ENCODE assay signal across 20 cellular contexts in the genomic region with DNA sequence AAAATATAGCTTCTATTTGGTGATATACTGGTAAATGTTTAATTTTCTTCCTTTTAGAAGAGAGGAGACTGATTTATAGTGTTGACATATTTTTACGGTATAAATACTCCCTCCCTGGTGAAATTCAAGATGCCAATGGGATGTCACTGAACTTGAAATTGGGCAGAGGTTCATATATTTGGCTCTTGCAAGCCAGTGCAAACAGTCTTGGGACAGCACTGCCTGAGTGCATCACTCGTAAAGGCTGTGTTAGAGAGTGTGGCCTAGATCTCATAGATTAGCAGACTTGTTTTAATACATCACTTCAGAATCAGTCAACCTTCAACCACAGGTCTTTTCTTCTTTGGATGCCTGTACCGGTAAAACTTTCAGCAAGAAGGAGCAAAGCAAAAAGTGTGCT.
DNase-seq lines count a peak whose midpoint lies in the region; ATAC-seq and TF ChIP-seq lines count a peak whose summit lies in the region.
"Had no signal": no experiment of that assay in that cellular context is flagged by ENCODE, and none has a peak within 500 bp of the region (broad histone marks: within the 10 kb centered on the region; RNA-seq: fewer than 3 reads in every experiment).

No MANE protein-coding gene starts in this region.

- intact Hi-C loops in ovary (cut with DNase I), result no loop called here

- H3F3A ChIP-seq in GM23338 (replicated peaks; ENCODE audit: low read depth), result no peaks in the 10 kb centered on the region

- H3K9me3 ChIP-seq in ovary, result no peaks in the 10 kb centered on the region
- H3K9me3 ChIP-seq: BE2C had no signal

- H3K27me3 ChIP-seq in GM23338 (ENCODE audit: insufficient read depth), result no peaks in the 10 kb centered on the region
- H3K27me3 ChIP-seq in ovary, result no peaks in the 10 kb centered on the region
- H3K27me3 ChIP-seq: BE2C had no signal

- no peaks in the 10 kb centered on the region for H3K36me3 Mint-ChIP-seq in GM23338 (ENCODE audit: low read depth)
- H3K36me3 Mint-ChIP-seq in WTC11, result no peaks in the 10 kb centered on the region
- H3K36me3 Mint-ChIP-seq: CD4-positive, CD25-positive, alpha-beta regulatory T cell; CD8-positive, alpha-beta memory T cell had no signal

- ATAC-seq in GM23338 (no peak), WTC11 (no peak), HG02870 (IDR thresholded peaks at IDR 0.05; ENCODE audit: unreplicated experiment) (no peak)
- ATAC-seq: HCT116 had no signal

- H3K9me2 ChIP-seq in GM23338 (ENCODE audit: insufficient read depth), result no peaks in the 10 kb centered on the region; the same call in 1 of the 2 replicates

- DNase-seq in GM23338 (ENCODE audit: low spot score) (no peak), WTC11 (ENCODE audit: low spot score) (no peak), kidney tubule cell (ENCODE audit: low spot score) (peak; percentile 6), putamen (ENCODE audit: low spot score) (no peak), ovary (no peak)
- DNase-seq: ACHN; BE2C; C1 segment of cervical spinal cord; CD4-positive, CD25-positive, alpha-beta regulatory T cell; CD8-positive, alpha-beta memory T cell; COR-L47; DMS 273 treated with DMSO at 0.1 percent for 48 hours; DMS53; GDM1; GM23248; H7; HFFc6 had no signal

- POLR2A ChIA-PET in WTC11 (lab: Charles Lee), result no interaction called here

- CTCF ChIA-PET in WTC11 (lab: Charles Lee), result interaction anchor here (0.7 to 3.8 kb wide), 2 partner anchors 51 to 93 kb away, joined by 3 to 16 read pairs; no protein-coding TSS in a partner anchor

- peaks cover 12% of the 10 kb centered on the region for H3K4me1 ChIP-seq in GM23338 (ENCODE audit: insufficient read depth)
- no peaks in the 10 kb centered on the region for H3K4me1 ChIP-seq in ovary (ENCODE audit: insufficient read depth)
- H3K4me1 ChIP-seq: BE2C had no signal

- TF ChIP-seq POLR2A in ovary (IDR thresholded peaks at IDR 0.05), result no peak

- TF ChIP-seq CTCF in GM23338 (conservative IDR thresholded peaks at IDR 0.05; ENCODE audit: low read depth in 2 of 2) (no peak), WTC11 (IDR thresholded peaks at IDR 0.05) (no peak), ovary (IDR thresholded peaks at IDR 0.05) (no peak)

- no peaks in the 10 kb centered on the region for H3K36me3 ChIP-seq in GM23338 (ENCODE audit: insufficient read depth)
- H3K36me3 ChIP-seq in ovary, result no peaks in the 10 kb centered on the region
- H3K36me3 ChIP-seq: BE2C had no signal

- H3K4me1 Mint-ChIP-seq in GM23338 (peaks cover 36% of the 10 kb centered on the region), WTC11 (peaks cover 39% of the 10 kb centered on the region)
- H3K4me1 Mint-ChIP-seq: CD4-positive, CD25-positive, alpha-beta regulatory T cell; CD8-positive, alpha-beta memory T cell had no signal

- H3K9me3 Mint-ChIP-seq in GM23338, result no peaks in the 10 kb centered on the region
- H3K9me3 Mint-ChIP-seq in WTC11, result no peaks in the 10 kb centered on the region
- H3K9me3 Mint-ChIP-seq: HFFc6 had no signal

- H3K79me2 ChIP-seq in GM23338 (replicated peaks; ENCODE audit: insufficient read depth), result no peaks in the 10 kb centered on the region

- TF ChIP-seq EP300 in ovary (IDR thresholded peaks at IDR 0.05), result no peak

- WGBS in ovary, 3 donors, result 21 to 42% (median 21%) methylated on average over 3 of the region's 3 CpGs

- H3K4me3 ChIP-seq in GM23338 (no peak overlapping the region), ovary (no peak overlapping the region)
- H3K4me3 ChIP-seq: GM23248 had no signal

- H3K27me3 Mint-ChIP-seq in GM23338 (ENCODE audit: insufficient read depth, low read depth, poor library complexity) (peaks cover 3% of the 10 kb centered on the region), WTC11 (ENCODE audit: low read depth) (no peaks in the 10 kb centered on the region)
- H3K27me3 Mint-ChIP-seq: CD4-positive, CD25-positive, alpha-beta regulatory T cell; CD8-positive, alpha-beta memory T cell had no signal

- H3K27ac Mint-ChIP-seq in GM23338 (no peak overlapping the region), WTC11 (peak overlapping the region; percentile 24)
- H3K27ac Mint-ChIP-seq: CD4-positive, CD25-positive, alpha-beta regulatory T cell; CD8-positive, alpha-beta memory T cell; HFFc6 had no signal

- no peak overlapping the region for H3K4me2 ChIP-seq in GM23338

- no peaks in the 10 kb centered on the region for H4K20me1 ChIP-seq in GM23338 (replicated peaks; ENCODE audit: insufficient read depth)

- H3K4me3 Mint-ChIP-seq in GM23338 (no peak overlapping the region), WTC11 (no peak overlapping the region)
- H3K4me3 Mint-ChIP-seq: CD4-positive, CD25-positive, alpha-beta regulatory T cell; CD8-positive, alpha-beta memory T cell; HFFc6 had no signal

- 0 out of 2 replicates have a peak overlapping the region, but pooled peaks have one; percentile 43 for H2AFZ ChIP-seq in GM23338
- H2AFZ ChIP-seq: GM23248 had no signal

- no peak overlapping the region for H3K27ac ChIP-seq in GM23338 (ENCODE audit: low read depth)
- H3K27ac ChIP-seq in ovary, result no peak overlapping the region
- H3K27ac ChIP-seq: GM23248, HL-60 had no signal

TF ChIP-seq in GM23338, 12 proteins besides CTCF, POLR2A, EP300 and RAD21 (continues in another document):
- TF ChIP-seq, protein P1, sequence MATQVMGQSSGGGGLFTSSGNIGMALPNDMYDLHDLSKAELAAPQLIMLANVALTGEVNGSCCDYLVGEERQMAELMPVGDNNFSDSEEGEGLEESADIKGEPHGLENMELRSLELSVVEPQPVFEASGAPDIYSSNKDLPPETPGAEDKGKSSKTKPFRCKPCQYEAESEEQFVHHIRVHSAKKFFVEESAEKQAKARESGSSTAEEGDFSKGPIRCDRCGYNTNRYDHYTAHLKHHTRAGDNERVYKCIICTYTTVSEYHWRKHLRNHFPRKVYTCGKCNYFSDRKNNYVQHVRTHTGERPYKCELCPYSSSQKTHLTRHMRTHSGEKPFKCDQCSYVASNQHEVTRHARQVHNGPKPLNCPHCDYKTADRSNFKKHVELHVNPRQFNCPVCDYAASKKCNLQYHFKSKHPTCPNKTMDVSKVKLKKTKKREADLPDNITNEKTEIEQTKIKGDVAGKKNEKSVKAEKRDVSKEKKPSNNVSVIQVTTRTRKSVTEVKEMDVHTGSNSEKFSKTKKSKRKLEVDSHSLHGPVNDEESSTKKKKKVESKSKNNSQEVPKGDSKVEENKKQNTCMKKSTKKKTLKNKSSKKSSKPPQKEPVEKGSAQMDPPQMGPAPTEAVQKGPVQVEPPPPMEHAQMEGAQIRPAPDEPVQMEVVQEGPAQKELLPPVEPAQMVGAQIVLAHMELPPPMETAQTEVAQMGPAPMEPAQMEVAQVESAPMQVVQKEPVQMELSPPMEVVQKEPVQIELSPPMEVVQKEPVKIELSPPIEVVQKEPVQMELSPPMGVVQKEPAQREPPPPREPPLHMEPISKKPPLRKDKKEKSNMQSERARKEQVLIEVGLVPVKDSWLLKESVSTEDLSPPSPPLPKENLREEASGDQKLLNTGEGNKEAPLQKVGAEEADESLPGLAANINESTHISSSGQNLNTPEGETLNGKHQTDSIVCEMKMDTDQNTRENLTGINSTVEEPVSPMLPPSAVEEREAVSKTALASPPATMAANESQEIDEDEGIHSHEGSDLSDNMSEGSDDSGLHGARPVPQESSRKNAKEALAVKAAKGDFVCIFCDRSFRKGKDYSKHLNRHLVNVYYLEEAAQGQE (IDR thresholded peaks at IDR 0.05; ENCODE audit: unreplicated experiment), result no peak

TF ChIP-seq in WTC11, 78 proteins besides CTCF, POLR2A, EP300 and RAD21:
- TF ChIP-seq ZNF396 (CRISPR knock-in tag; IDR thresholded peaks at IDR 0.05; ENCODE audit: borderline replicate concordance), result no peak
- no peak for TF ChIP-seq TEAD4 (CRISPR knock-in tag; IDR thresholded peaks at IDR 0.05)
- no peak for TF ChIP-seq JUN (CRISPR knock-in tag; IDR thresholded peaks at IDR 0.05)
- no peak for TF ChIP-seq ZNF232 (CRISPR knock-in tag; IDR thresholded peaks at IDR 0.05)
- no peak for TF ChIP-seq ZNF121 (CRISPR knock-in tag; IDR thresholded peaks at IDR 0.05)
- TF ChIP-seq SOX15 (CRISPR knock-in tag; IDR thresholded peaks at IDR 0.05), result no peak
- no peak for TF ChIP-seq GABPB1 (CRISPR knock-in tag; IDR thresholded peaks at IDR 0.05)
TF ChIP-seq in WTC11: peak in this region for 0.
